19 cellular contexts compared by ENCODE assay signal in the genomic region with DNA sequence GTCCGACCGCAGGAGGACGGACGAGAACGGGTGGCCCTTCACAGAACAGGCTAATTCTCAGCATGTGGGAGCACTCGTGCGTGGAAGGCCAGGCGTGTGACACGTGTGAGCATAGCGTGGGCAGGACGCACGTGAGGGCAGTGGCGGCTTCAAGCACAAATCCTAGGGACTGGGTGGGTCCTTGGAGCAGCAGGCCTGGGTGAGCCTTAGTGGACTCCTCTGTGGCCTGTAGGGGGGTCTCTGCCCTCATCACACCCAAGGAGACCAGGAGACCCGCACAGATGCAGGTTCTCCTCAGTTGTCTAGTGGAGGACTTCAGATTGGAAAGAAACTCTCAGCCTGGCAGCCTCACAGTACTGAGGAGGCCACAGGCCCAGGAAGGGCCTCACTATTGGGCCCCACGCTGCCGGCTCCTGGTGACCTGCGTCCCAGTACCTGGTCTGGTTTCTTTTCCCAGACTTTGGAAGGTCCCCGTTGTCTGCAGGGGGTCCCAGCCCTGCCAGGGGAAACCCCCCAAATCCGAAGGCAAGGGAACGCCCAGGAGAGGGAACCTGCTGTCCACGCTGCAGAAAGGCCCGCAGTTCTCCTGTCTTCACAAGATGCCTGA. TPM values are rescaled to one million over a fixed set of nuclear protein-coding genes. Genes with fewer than 3 reads are reported as not detected.
DNase-seq lines count a peak whose midpoint lies in the region; ATAC-seq and TF ChIP-seq lines count a peak whose summit lies in the region.
"Had no signal": no experiment of that assay in that cellular context is flagged by ENCODE, and none has a peak within 500 bp of the region (broad histone marks: within the 10 kb centered on the region; RNA-seq: fewer than 3 reads in every experiment).

No MANE protein-coding gene starts in this region.

- no peak for TF ChIP-seq RAD21 in SK-N-SH (IDR thresholded peaks at IDR 0.05; ENCODE audit: low read length)

- no peaks in the 10 kb centered on the region for H3F3A ChIP-seq in SK-N-SH (replicated peaks; ENCODE audit: insufficient read depth)

- no peaks in the 10 kb centered on the region for H3K27me3 Mint-ChIP-seq in neural crest cell (ENCODE audit: low read depth)
- H3K27me3 Mint-ChIP-seq: activated naive CD8-positive, alpha-beta T cell; type B pancreatic cell had no signal

- H3K36me3 Mint-ChIP-seq in neural crest cell (ENCODE audit: low read depth): peaks cover 4% of the 10 kb centered on the region

- no peaks in the 10 kb centered on the region for H3K79me2 ChIP-seq in SK-N-SH (ENCODE audit: insufficient read depth)

- CTCF ChIA-PET in SK-N-SH (lab: Yijun Ruan, JAX): no interaction called here

- H3K27ac Mint-ChIP-seq in neural crest cell (ENCODE audit: unreplicated experiment): peak overlapping the region; percentile 68
- H3K27ac Mint-ChIP-seq: activated naive CD8-positive, alpha-beta T cell; type B pancreatic cell had no signal

- WGBS in SK-N-SH (ENCODE audit: low lambda C conversion rate): 84% methylated on average over 19 of the region's 22 CpGs
- 90 to 95% methylated on average over 20 to 22 of the region's 22 CpGs for WGBS in thyroid gland, 2 donors

- H3K4me2 ChIP-seq in SK-N-SH: no peak overlapping the region

- no peak overlapping the region for H3K4me3 ChIP-seq in SK-N-SH (ENCODE audit: low read depth in 2 of 2, low read length in 1 of 2)
- H3K4me3 ChIP-seq in colonic mucosa: no peak overlapping the region
- no peak overlapping the region for H3K4me3 ChIP-seq in upper lobe of right lung
- no peak overlapping the region for H3K4me3 ChIP-seq in thyroid gland (replicated peaks in 1 of 3)

- H4K20me1 ChIP-seq in SK-N-SH (ENCODE audit: insufficient read depth): no peaks in the 10 kb centered on the region

- H3K4me3 Mint-ChIP-seq in neural crest cell: no peak overlapping the region
- H3K4me3 Mint-ChIP-seq: activated naive CD8-positive, alpha-beta T cell; stimulated activated memory B cell treated with anti-CD40 and anti-IgM and Interleukin-4, amounts not matched to agents 10 μg/mL and 1 μg/mL and 100 μg/mL, for 72 hours; type B pancreatic cell had no signal

- H2AFZ ChIP-seq in SK-N-SH (ENCODE audit: low read depth): no peak overlapping the region

- peak overlapping the region in 1 of 2 experiments; percentile 65; a peak in 1 of 4 replicates for H3K27ac ChIP-seq in SK-N-SH (ENCODE audit: low read depth in 2 of 2, low read length in 1 of 2)
- H3K27ac ChIP-seq in colonic mucosa: no peak overlapping the region
- H3K27ac ChIP-seq in upper lobe of right lung: peak overlapping the region; percentile 30
- H3K27ac ChIP-seq in thyroid gland: no peak overlapping the region
- H3K27ac ChIP-seq: 22Rv1, brain microvascular endothelial cell, RWPE1 had no signal

- H3K36me3 ChIP-seq in SK-N-SH (replicated peaks in 1 of 2; ENCODE audit: control insufficient read depth in 1 of 2, insufficient read depth in 2 of 2, low read length in 1 of 2) (peaks cover 0 to 11% of the 10 kb centered on the region in 2 experiments), colonic mucosa (no peaks in the 10 kb centered on the region), upper lobe of right lung (no peaks in the 10 kb centered on the region), thyroid gland (no peaks in the 10 kb centered on the region)
- H3K36me3 ChIP-seq: brain microvascular endothelial cell had no signal

- no peaks in the 10 kb centered on the region for H3K9me2 ChIP-seq in SK-N-SH

- POLR2A ChIA-PET in SK-N-SH (lab: Yijun Ruan, JAX): no interaction called here

- no peak for DNase-seq in SK-N-SH
- DNase-seq in colonic mucosa: peak; percentile 15
- no peak for DNase-seq in neural crest cell (ENCODE audit: low read depth, low spot score)
- peak; percentile 56 for DNase-seq in upper lobe of right lung
- DNase-seq in inferior parietal cortex (ENCODE audit: extremely low spot score): no peak
- DNase-seq in thyroid gland: no peak
- DNase-seq: brain microvascular endothelial cell, Caco-2, Kasumi-1, NCI-H1092 treated with DMSO at 0.1 percent for 48 hours, NCI-H2107, NCI-H524 treated with DMSO at 0.1 percent for 48 hours had no signal

- ATAC-seq in SK-N-SH treated with all-trans-retinoic acid at 6 μM for 48 hours (peak; percentile 23; the same call in 1 of the 3 replicates), upper lobe of right lung (no peak), HG03025 (IDR thresholded peaks at IDR 0.05; ENCODE audit: low FRiP score, unreplicated experiment) (no peak)

- TF ChIP-seq POLR2A in thyroid gland (IDR thresholded peaks at IDR 0.05): no peak

- peaks cover 5% of the 10 kb centered on the region for H3K4me1 Mint-ChIP-seq in neural crest cell

- TF ChIP-seq CTCF in SK-N-SH (IDR thresholded peaks at IDR 0.05): no peak
- TF ChIP-seq CTCF in colonic mucosa (IDR thresholded peaks at IDR 0.05): no peak
- TF ChIP-seq CTCF in neural crest cell (conservative IDR thresholded peaks at IDR 0.05): no peak
- TF ChIP-seq CTCF in upper lobe of right lung (IDR thresholded peaks at IDR 0.05): no peak
- TF ChIP-seq CTCF in thyroid gland (IDR thresholded peaks at IDR 0.05): no peak

- H3K4me1 ChIP-seq in SK-N-SH (ENCODE audit: control insufficient read depth in 1 of 2, insufficient read depth in 2 of 2, low read depth in 1 of 2, low read length in 1 of 2) (peaks cover 0 to 21% of the 10 kb centered on the region in 2 experiments; a peak in 1 of 4 replicates), colonic mucosa (peaks cover 4% of the 10 kb centered on the region), upper lobe of right lung (no peaks in the 10 kb centered on the region), thyroid gland (peaks cover 0 to under 1% of the 10 kb centered on the region in 2 donors)
- H3K4me1 ChIP-seq: Caco-2 had no signal

- H3K27me3 ChIP-seq in SK-N-SH (ENCODE audit: insufficient read depth): 0 out of 2 replicates have a peak, but pooled peaks cover 2% of the 10 kb centered on the region
- H3K27me3 ChIP-seq in colonic mucosa: no peaks in the 10 kb centered on the region
- peaks cover 5% of the 10 kb centered on the region for H3K27me3 ChIP-seq in upper lobe of right lung
- no peaks in the 10 kb centered on the region for H3K27me3 ChIP-seq in thyroid gland
- H3K27me3 ChIP-seq: brain microvascular endothelial cell had no signal

- TF ChIP-seq EP300 in SK-N-SH (IDR thresholded peaks at IDR 0.05; ENCODE audit: borderline replicate concordance in 1 of 2, low read depth in 1 of 2, low read length in 1 of 2): no peak

- H3K9me3 ChIP-seq in SK-N-SH (no peaks in the 10 kb centered on the region), colonic mucosa (no peaks in the 10 kb centered on the region), upper lobe of right lung (no peaks in the 10 kb centered on the region), thyroid gland (no peaks in the 10 kb centered on the region)
- H3K9me3 ChIP-seq: Caco-2 had no signal

- intact Hi-C loops in colonic mucosa (cut with DNase I): no loop called here
- intact Hi-C loops in upper lobe of right lung (cut with DNase I): no loop called here
- intact Hi-C loops in thyroid gland (cut with DNase I): no loop called here

- H3K9ac ChIP-seq in SK-N-SH (no peak overlapping the region), colonic mucosa (ENCODE audit: low read depth in 2 of 2, low read length in 2 of 2) (no peak overlapping the region)

- H3K9me3 Mint-ChIP-seq in neural crest cell: no peaks in the 10 kb centered on the region
- H3K9me3 Mint-ChIP-seq: stimulated activated memory B cell treated with anti-CD40 and anti-IgM and Interleukin-4, amounts not matched to agents 10 μg/mL and 1 μg/mL and 100 μg/mL, for 72 hours; type B pancreatic cell had no signal

TF ChIP-seq in SK-N-SH treated with all-trans-retinoic acid at 6 μM for 48 hours, 23 proteins besides CTCF, POLR2A, EP300 and RAD21 (continues in another document):
- no peak for TF ChIP-seq RARB (CRISPR knock-in tag; IDR thresholded peaks at IDR 0.05)
- TF ChIP-seq TOX (CRISPR knock-in tag; IDR thresholded peaks at IDR 0.05; ENCODE audit: borderline replicate concordance): no peak
- no peak for TF ChIP-seq PPARA (CRISPR knock-in tag; IDR thresholded peaks at IDR 0.05; ENCODE audit: borderline replicate concordance)
- TF ChIP-seq CSDC2 (CRISPR knock-in tag; IDR thresholded peaks at IDR 0.05): no peak
- TF ChIP-seq SNAI2 (CRISPR knock-in tag; IDR thresholded peaks at IDR 0.05): no peak
- no peak for TF ChIP-seq ARNTL (CRISPR knock-in tag; IDR thresholded peaks at IDR 0.05; ENCODE audit: borderline replicate concordance, low read depth)
- no peak for TF ChIP-seq ZC3H10 (CRISPR knock-in tag; IDR thresholded peaks at IDR 0.05)
- TF ChIP-seq BACH2 (CRISPR knock-in tag; IDR thresholded peaks at IDR 0.05; ENCODE audit: borderline replicate concordance): no peak

TF ChIP-seq in SK-N-SH, 30 proteins besides CTCF, POLR2A, EP300 and RAD21:
- no peak for TF ChIP-seq YY1 (IDR thresholded peaks at IDR 0.05; ENCODE audit: low read depth)
- TF ChIP-seq GABPA (IDR thresholded peaks at IDR 0.05; ENCODE audit: low read depth): no peak
- TF ChIP-seq, protein P1, sequence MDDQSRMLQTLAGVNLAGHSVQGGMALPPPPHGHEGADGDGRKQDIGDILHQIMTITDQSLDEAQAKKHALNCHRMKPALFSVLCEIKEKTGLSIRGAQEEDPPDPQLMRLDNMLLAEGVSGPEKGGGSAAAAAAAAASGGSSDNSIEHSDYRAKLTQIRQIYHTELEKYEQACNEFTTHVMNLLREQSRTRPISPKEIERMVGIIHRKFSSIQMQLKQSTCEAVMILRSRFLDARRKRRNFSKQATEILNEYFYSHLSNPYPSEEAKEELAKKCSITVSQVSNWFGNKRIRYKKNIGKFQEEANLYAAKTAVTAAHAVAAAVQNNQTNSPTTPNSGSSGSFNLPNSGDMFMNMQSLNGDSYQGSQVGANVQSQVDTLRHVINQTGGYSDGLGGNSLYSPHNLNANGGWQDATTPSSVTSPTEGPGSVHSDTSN (IDR thresholded peaks at IDR 0.05): no peak
- no peak for TF ChIP-seq TCF12 (IDR thresholded peaks at IDR 0.05)
- TF ChIP-seq FOXM1 (IDR thresholded peaks at IDR 0.05; ENCODE audit: low read depth): no peak
- no peak for TF ChIP-seq RFX5 (IDR thresholded peaks at IDR 0.05; ENCODE audit: low read length)
- TF ChIP-seq TEAD4 (IDR thresholded peaks at IDR 0.05; ENCODE audit: borderline replicate concordance, insufficient read depth): no peak
- TF ChIP-seq TAF1 (IDR thresholded peaks at IDR 0.05; ENCODE audit: borderline replicate concordance, low read depth, low read length): no peak
- TF ChIP-seq RXRA (IDR thresholded peaks at IDR 0.05; ENCODE audit: borderline replicate concordance, low read depth): no peak

RNA-seq across cellular contexts. Expression of a gene that starts 49.1 kb away (rescaled TPM):
- 6.8 and 12.7 TPM in 2 replicates for polyA plus RNA-seq in SK-N-SH (2012; rRNA removed)
- 5.8 and 10.0 TPM in 2 replicates for polyA plus RNA-seq in SK-N-SH (2012; cell fraction: cytosol; rRNA removed)
- 11.8 and 16.7 TPM in 2 replicates for polyA plus RNA-seq in SK-N-SH (2012; cell fraction: nucleus; rRNA removed)
- total RNA-seq in colonic mucosa (10 to 100 TPM; 18.5 to 18.9 TPM), neural crest cell (21.9 and 22.7 TPM in 2 replicates), upper lobe of right lung (58.8 TPM), thyroid gland (10 to 100 TPM; 14.0 to 41.8 (median 23.3) TPM)

Comparison
In these comparisons a context has a peak if more than half of its experiments do, and no peak if none do; other contexts are left out.
1. DNase-seq: peak in colonic mucosa (single experiment) and upper lobe of right lung (single experiment); none in SK-N-SH (single experiment), neural crest cell (single experiment), inferior parietal cortex (single experiment) and thyroid gland (0 of 2).